In genomic region chr17:28117304-28117703, GRCh38 we compare ENCODE assay signal across 24 cellular contexts.
A peak's percentile ranks its signal among the peaks of the same experiment; 100 is the strongest.
DNase-seq lines count a peak whose midpoint lies in the region; ATAC-seq, FAIRE-seq and TF ChIP-seq lines count a peak whose summit lies in the region.
"Had no signal": no experiment of that assay in that cellular context is flagged by ENCODE, and none has a peak within 500 bp of the region (broad histone marks: within the 10 kb centered on the region; RNA-seq: fewer than 3 reads in every experiment).

No MANE protein-coding gene starts in this region.

- TF ChIP-seq CTCF in A549 (IDR thresholded peaks at IDR 0.05) (no peak), MM.1S (IDR thresholded peaks at IDR 0.05; ENCODE audit: low read length) (no peak)

- H3K9me3 ChIP-seq in A549 (no peaks in the 10 kb centered on the region), MM.1S (replicated peaks; ENCODE audit: insufficient read depth, low read length) (no peaks in the 10 kb centered on the region)
- H3K9me3 ChIP-seq: Caco-2 had no signal

- H3K4me1 ChIP-seq in A549 (peaks cover 13% of the 10 kb centered on the region), MM.1S (ENCODE audit: low read length) (peaks cover 18% of the 10 kb centered on the region)

- no peak overlapping the region for H3K4me3 Mint-ChIP-seq in naive thymus-derived CD8-positive, alpha-beta T cell

- H4K20me1 ChIP-seq in MM.1S (ENCODE audit: insufficient read depth, low read length) = no peaks in the 10 kb centered on the region

- peak; percentile 32 for FAIRE-seq in A549 (lab: Jason Lieb, UNC)
- peak; percentile 81 for FAIRE-seq in GM12892 (lab: Jason Lieb, UNC)
- peak; percentile 17 for FAIRE-seq in islet of Langerhans (lab: Jason Lieb, UNC)
- FAIRE-seq: H54, HepG2 had no signal

- POLR2A ChIA-PET in A549 (lab: Yijun Ruan, JAX) = no interaction called here
- POLR2A ChIA-PET in naive thymus-derived CD8-positive, alpha-beta T cell (lab: Charles Lee) = no interaction called here

- H3K27me3 ChIP-seq in MM.1S (replicated peaks; ENCODE audit: insufficient read depth, low read length) = no peaks in the 10 kb centered on the region

- H3K9me3 Mint-ChIP-seq in naive thymus-derived CD8-positive, alpha-beta T cell = no peaks in the 10 kb centered on the region

- DNase-seq in A549 (ENCODE audit: low read depth in 1 of 2, low spot score in 1 of 2) (no peak), GM12892 (ENCODE audit: insufficient read length) (no peak), MM.1S (peak; percentile 12), NCI-H2081 (lab: John Stamatoyannopoulos, UW) (no peak), NCI-H1436 treated with DMSO at 0.1 percent for 48 hours (lab: John Stamatoyannopoulos, UW) (no peak)
- no peak for DNase-seq in naive thymus-derived CD8-positive, alpha-beta T cell
- DNase-seq: C1 segment of cervical spinal cord; Caco-2; CD4-positive, alpha-beta memory T cell; GF-D8; NCI-H1048; NCI-H1417; NCI-H1694 treated with DMSO at 0.1 percent for 48 hours; NCI-H2081 treated with DMSO at 0.1 percent for 48 hours; NCI-H2171; NCI-H226; NCI-H510A treated with DMSO at 0.1 percent for 48 hours; SIG-M5; SW 1271 had no signal

- no peaks in the 10 kb centered on the region for H3K36me3 ChIP-seq in MM.1S (replicated peaks; ENCODE audit: insufficient read depth, low read length)

- ATAC-seq in A549 (no peak), GM18870 (IDR thresholded peaks at IDR 0.05; ENCODE audit: unreplicated experiment) (no peak)
- ATAC-seq in naive thymus-derived CD8-positive, alpha-beta T cell = no peak
- ATAC-seq: HepG2 had no signal

- peaks cover 2 to 14% (median 8%) of the 10 kb centered on the region in 3 donors for H3K36me3 Mint-ChIP-seq in naive thymus-derived CD8-positive, alpha-beta T cell

- no peak overlapping the region for H2AFZ ChIP-seq in MM.1S (ENCODE audit: low read length)

- H3K4me1 Mint-ChIP-seq in naive thymus-derived CD8-positive, alpha-beta T cell = peaks cover 10 to 53% (median 33%) of the 10 kb centered on the region in 4 donors

- no peak for TF ChIP-seq EP300 in A549 (IDR thresholded peaks at IDR 0.05)

- H3F3A ChIP-seq in MM.1S (ENCODE audit: insufficient read depth, low read length) = peaks cover 7% of the 10 kb centered on the region; the same call in 1 of the 2 replicates

- H3K4me2 ChIP-seq in A549 (no peak overlapping the region), MM.1S (ENCODE audit: low read depth, low read length) (no peak overlapping the region)

- H3K27me3 Mint-ChIP-seq in naive thymus-derived CD8-positive, alpha-beta T cell = no peaks in the 10 kb centered on the region
- H3K27me3 Mint-ChIP-seq: CD4-positive, alpha-beta memory T cell had no signal

- H3K27ac ChIP-seq in A549 = no peak overlapping the region
- no peak overlapping the region for H3K27ac ChIP-seq in MM.1S (ENCODE audit: low read length)
- H3K27ac ChIP-seq: HL-60 had no signal

- no peaks in the 10 kb centered on the region for H3K9me2 ChIP-seq in MM.1S (replicated peaks; ENCODE audit: insufficient read depth, low read length)

- H3K79me2 ChIP-seq in MM.1S (ENCODE audit: low read length) = no peaks in the 10 kb centered on the region

- peak overlapping the region in 2 of 10 donors; percentile 9 to 34 for H3K27ac Mint-ChIP-seq in naive thymus-derived CD8-positive, alpha-beta T cell

- TF ChIP-seq RAD21 in A549 (conservative IDR thresholded peaks at IDR 0.05 in 1 of 2, IDR thresholded peaks at IDR 0.05 in 1 of 2) = no peak

- H3K4me3 ChIP-seq in A549 (no peak overlapping the region), MM.1S (ENCODE audit: low read length) (no peak overlapping the region)

- TF ChIP-seq POLR2A in A549 (IDR thresholded peaks at IDR 0.05; ENCODE audit: low read length) = no peak
- TF ChIP-seq POLR2A in GM12892 (IDR thresholded peaks at IDR 0.05; ENCODE audit: low read depth, low read length) = no peak

- CTCF ChIA-PET in A549 (lab: Yijun Ruan, JAX) = no interaction called here

- no peak overlapping the region for H3K9ac ChIP-seq in MM.1S (ENCODE audit: low read length)

TF ChIP-seq in A549, 52 proteins besides CTCF, POLR2A, EP300 and RAD21:
- TF ChIP-seq HDAC2 (IDR thresholded peaks at IDR 0.05) (no peak), ZC3H11A (IDR thresholded peaks at IDR 0.05) (no peak), MYC (IDR thresholded peaks at IDR 0.05; ENCODE audit: borderline replicate concordance, low read length) (no peak), KDM1A (IDR thresholded peaks at IDR 0.05; ENCODE audit: low read depth) (no peak), PHF8 (IDR thresholded peaks at IDR 0.05; ENCODE audit: borderline replicate concordance, low read depth) (no peak), PBX3 (IDR thresholded peaks at IDR 0.05) (no peak), BHLHE40 (IDR thresholded peaks at IDR 0.05; ENCODE audit: low read depth, low read length) (no peak), TFCP2L1 (CRISPR knock-in tag; IDR thresholded peaks at IDR 0.05) (no peak), KDM5A (IDR thresholded peaks at IDR 0.05) (no peak), HEYL (CRISPR knock-in tag; IDR thresholded peaks at IDR 0.05) (no peak), HMGXB4 (CRISPR knock-in tag; IDR thresholded peaks at IDR 0.05; ENCODE audit: borderline replicate concordance) (no peak), NPAS2 (CRISPR knock-in tag; IDR thresholded peaks at IDR 0.05; ENCODE audit: borderline replicate concordance) (no peak), ZSCAN20 (CRISPR knock-in tag; IDR thresholded peaks at IDR 0.05) (no peak)
- TF ChIP-seq, protein P1, sequence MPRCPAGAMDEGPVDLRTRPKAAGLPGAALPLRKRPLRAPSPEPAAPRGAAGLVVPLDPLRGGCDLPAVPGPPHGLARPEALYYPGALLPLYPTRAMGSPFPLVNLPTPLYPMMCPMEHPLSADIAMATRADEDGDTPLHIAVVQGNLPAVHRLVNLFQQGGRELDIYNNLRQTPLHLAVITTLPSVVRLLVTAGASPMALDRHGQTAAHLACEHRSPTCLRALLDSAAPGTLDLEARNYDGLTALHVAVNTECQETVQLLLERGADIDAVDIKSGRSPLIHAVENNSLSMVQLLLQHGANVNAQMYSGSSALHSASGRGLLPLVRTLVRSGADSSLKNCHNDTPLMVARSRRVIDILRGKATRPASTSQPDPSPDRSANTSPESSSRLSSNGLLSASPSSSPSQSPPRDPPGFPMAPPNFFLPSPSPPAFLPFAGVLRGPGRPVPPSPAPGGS (IDR thresholded peaks at IDR 0.05) = no peak
